Comparison of ENCODE assay signal across 18 cellular contexts in the genomic region with DNA sequence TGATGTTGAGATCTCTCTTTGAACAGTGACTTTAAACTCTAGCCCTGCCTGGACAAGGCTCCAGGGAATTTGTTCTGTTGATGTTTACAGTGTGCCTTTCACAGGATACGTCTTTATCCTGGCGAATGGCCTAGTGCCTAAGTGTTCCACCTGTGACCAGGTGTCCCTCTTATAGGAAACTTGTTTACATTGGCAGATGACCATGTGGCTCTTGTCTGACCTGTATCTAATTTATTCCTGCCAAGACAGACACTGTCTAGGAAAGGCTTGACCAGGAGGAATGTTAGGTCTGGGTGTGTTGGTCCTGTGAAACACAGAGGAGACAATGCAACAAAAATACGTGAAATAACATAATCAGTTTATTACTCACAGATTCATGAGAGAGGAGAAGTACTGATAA.
DNase-seq lines count a peak whose midpoint lies in the region; ATAC-seq and TF ChIP-seq lines count a peak whose summit lies in the region.
"Had no signal": no experiment of that assay in that cellular context is flagged by ENCODE, and none has a peak within 500 bp of the region (broad histone marks: within the 10 kb centered on the region; RNA-seq: fewer than 3 reads in every experiment).

No MANE protein-coding gene starts in this region.

- no peaks in the 10 kb centered on the region for H3K9me2 ChIP-seq in PC-9 (ENCODE audit: insufficient read depth)

- no peaks in the 10 kb centered on the region for H3K79me2 ChIP-seq in PC-9 (ENCODE audit: low read depth)

- H3K4me2 ChIP-seq in PC-9: no peak overlapping the region
- H3K4me2 ChIP-seq: BLaER1 treated with 17β-estradiol and CSF1 and Interleukin-3, amounts not matched to agents 10 nM and 100 nM had no signal

- intact Hi-C loops in PC-9 (cut with micrococcal nuclease; ENCODE audit: unreplicated experiment) (no loop called here), upper lobe of right lung (cut with DNase I) (no loop called here), A673 (cut with micrococcal nuclease; ENCODE audit: unreplicated experiment) (loop anchor here (5.0 kb wide), 1 partner anchor 174 kb away; no protein-coding TSS in a partner anchor)

- H3K4me1 ChIP-seq in PC-9 (replicated peaks; ENCODE audit: insufficient read depth): no peaks in the 10 kb centered on the region
- H3K4me1 ChIP-seq in upper lobe of right lung: no peaks in the 10 kb centered on the region
- peaks cover 14% of the 10 kb centered on the region for H3K4me1 ChIP-seq in A673 (ENCODE audit: insufficient read depth, low read length, poor library complexity, severe bottlenecking)
- H3K4me1 ChIP-seq: BLaER1 treated with 17β-estradiol and CSF1 and Interleukin-3, amounts not matched to agents 10 nM and 100 nM had no signal

- no peak overlapping the region for H3K4me3 ChIP-seq in PC-9
- no peak overlapping the region for H3K4me3 ChIP-seq in upper lobe of right lung
- no peak overlapping the region for H3K4me3 ChIP-seq in A673 (ENCODE audit: low read depth, low read length, poor library complexity, severe bottlenecking)
- H3K4me3 ChIP-seq: BLaER1 treated with 17β-estradiol and CSF1 and Interleukin-3, amounts not matched to agents 10 nM and 100 nM; MG63 had no signal

- no peaks in the 10 kb centered on the region for H3K9me3 ChIP-seq in PC-9 (ENCODE audit: insufficient read depth, low read depth)
- no peaks in the 10 kb centered on the region for H3K9me3 ChIP-seq in upper lobe of right lung
- H3K9me3 ChIP-seq in A673 (ENCODE audit: low read depth, low read length, poor library complexity, severe bottlenecking): no peaks in the 10 kb centered on the region
- H3K9me3 ChIP-seq: BLaER1 treated with 17β-estradiol and CSF1 and Interleukin-3, amounts not matched to agents 10 nM and 100 nM; MG63 had no signal

- peak; percentile 8 for DNase-seq in NCI-H1092 treated with DMSO at 0.1 percent for 48 hours (lab: John Stamatoyannopoulos, UW)
- DNase-seq in NCI-H1092 (lab: John Stamatoyannopoulos, UW): no peak
- DNase-seq in NCI-H2029 (lab: John Stamatoyannopoulos, UW): peak; percentile 83
- peak; percentile 10 to 34 for DNase-seq in PC-9
- DNase-seq in upper lobe of right lung: no peak
- no peak for DNase-seq in EL
- no peak for DNase-seq in A673 (ENCODE audit: low spot score)
- DNase-seq: DMS 273 treated with DMSO at 0.1 percent for 48 hours, KG1, MG63, NCI-H2081 treated with DMSO at 0.1 percent for 48 hours, NCI-H226, NCI-H526 treated with DMSO at 0.1 percent for 48 hours, SW 1271 had no signal

- ATAC-seq in upper lobe of right lung (peak; percentile 41), GM19395 (IDR thresholded peaks at IDR 0.05; ENCODE audit: unreplicated experiment) (no peak)
- ATAC-seq: HCT116 had no signal

- TF ChIP-seq CTCF in PC-9 (conservative IDR thresholded peaks at IDR 0.05): no peak
- no peak for TF ChIP-seq CTCF in upper lobe of right lung (IDR thresholded peaks at IDR 0.05)
- no peak for TF ChIP-seq CTCF in A673 (conservative IDR thresholded peaks at IDR 0.05; ENCODE audit: low read depth, low read length)

- CTCF ChIA-PET in PC-9 (lab: Charles Lee): no interaction called here
- CTCF ChIA-PET in A673 (lab: Charles Lee): no interaction called here

- H3K27ac ChIP-seq in PC-9: no peak overlapping the region
- H3K27ac ChIP-seq in upper lobe of right lung: no peak overlapping the region
- no peak overlapping the region for H3K27ac ChIP-seq in A673 (ENCODE audit: low read depth, low read length, poor library complexity, severe bottlenecking)
- H3K27ac ChIP-seq: 22Rv1; BLaER1 treated with 17β-estradiol and CSF1 and Interleukin-3, amounts not matched to agents 10 nM and 100 nM had no signal

- POLR2A ChIA-PET in PC-9 (lab: Charles Lee; ENCODE audit: unreplicated experiment): no interaction called here
- POLR2A ChIA-PET in A673 (lab: Charles Lee; ENCODE audit: low non-redundant PET): no interaction called here

- H2AFZ ChIP-seq in PC-9: no peak overlapping the region

- H3K27me3 ChIP-seq in PC-9 (ENCODE audit: insufficient read depth, low read depth) (no peaks in the 10 kb centered on the region), upper lobe of right lung (no peaks in the 10 kb centered on the region), A673 (replicated peaks; ENCODE audit: insufficient read depth, low read depth, low read length, poor library complexity) (peaks cover 41% of the 10 kb centered on the region)
- H3K27me3 ChIP-seq: BLaER1 treated with 17β-estradiol and CSF1 and Interleukin-3, amounts not matched to agents 10 nM and 100 nM; MG63 had no signal

- H3F3A ChIP-seq in PC-9 (ENCODE audit: insufficient read depth, low read depth): no peaks in the 10 kb centered on the region

- no peaks in the 10 kb centered on the region for H4K20me1 ChIP-seq in PC-9 (ENCODE audit: insufficient read depth)
- H4K20me1 ChIP-seq: BLaER1 treated with 17β-estradiol and CSF1 and Interleukin-3, amounts not matched to agents 10 nM and 100 nM had no signal

- H3K36me3 ChIP-seq in PC-9 (ENCODE audit: low read depth) (no peaks in the 10 kb centered on the region), upper lobe of right lung (no peaks in the 10 kb centered on the region), A673 (ENCODE audit: insufficient read depth, low read length, poor library complexity, severe bottlenecking) (no peaks in the 10 kb centered on the region)
- H3K36me3 ChIP-seq: BLaER1 treated with 17β-estradiol and CSF1 and Interleukin-3, amounts not matched to agents 10 nM and 100 nM; MG63 had no signal

- BruUV-seq in PC-9 (replicated peaks; lab: Mats Ljungman, UMichigan) (no TSS peak), A673 (replicated peaks; lab: Mats Ljungman, UMichigan) (no TSS peak)

Comparison
In these comparisons a context has a peak if more than half of its experiments do, and no peak if none do; other contexts are left out.
1. DNase-seq: peak in NCI-H1092 treated with DMSO at 0.1 percent for 48 hours (single experiment), NCI-H2029 (single experiment) and PC-9 (2 of 2); none in NCI-H1092 (single experiment), upper lobe of right lung (single experiment), EL (single experiment) and A673 (single experiment).